ENCODE assay signal across 8 cellular contexts in genomic region chr14:22472935-22473854, GRCh38.
DNase-seq lines count a peak whose midpoint lies in the region; FAIRE-seq and TF ChIP-seq lines count a peak whose summit lies in the region.

No MANE protein-coding gene starts in this region.

- no peaks in the 10 kb centered on the region for H4K20me1 ChIP-seq in neural progenitor cell (ENCODE audit: low read depth)

- H3K79me2 ChIP-seq in neural progenitor cell (ENCODE audit: low read depth) = no peaks in the 10 kb centered on the region

- no peaks in the 10 kb centered on the region for H3K9me3 ChIP-seq in neural progenitor cell (ENCODE audit: low read depth)

- no peaks in the 10 kb centered on the region for H3K27me3 ChIP-seq in neural progenitor cell

- H2AFZ ChIP-seq in neural progenitor cell (replicated peaks) = peak overlapping the region; percentile 76

- no peak overlapping the region for H3K27ac Mint-ChIP-seq in neural progenitor cell

- no peaks in the 10 kb centered on the region for H3F3A ChIP-seq in neural progenitor cell (ENCODE audit: low read depth)

- no peak for FAIRE-seq in RCC 7860 (lab: Jason Lieb, UNC)

- DNase-seq in AG08395 (ENCODE audit: low spot score) (peak; percentile 30), GM13976 (ENCODE audit: low spot score) (peak; percentile 75), HS-5 (ENCODE audit: low read depth) (peak; percentile 10), RCC 7860 (ENCODE audit: low spot score) (peak; percentile 9), fibroblast of gingiva (ENCODE audit: low read depth) (peak; percentile 21), neural progenitor cell (ENCODE audit: low spot score) (peak; percentile 72), lower leg skin (ENCODE audit: low spot score in 2 of 2) (no peak)
- no peak for DNase-seq in activated effector memory CD4-positive, alpha-beta T cell treated with anti-CD3 and anti-CD28 coated beads, Interleukin-2, amount 50 U/mL, for 16 hours

- peaks cover 11% of the 10 kb centered on the region for H3K4me1 ChIP-seq in neural progenitor cell

- 62 to 68% methylated on average over 12 of the region's 12 CpGs for WGBS in lower leg skin, 2 donors

- in situ Hi-C loops in GM13976 (cut with MboI; ENCODE audit: low sequenced_read_pairs, unreplicated experiment) = loop anchor here (5.0 kb wide), 1 partner anchor 81 kb away; no protein-coding TSS in a partner anchor

- no peak overlapping the region for H3K4me3 Mint-ChIP-seq in neural progenitor cell

- H3K27me3 Mint-ChIP-seq in neural progenitor cell (ENCODE audit: insufficient read depth, low read depth) = peaks cover 15% of the 10 kb centered on the region

- no peak overlapping the region for H3K9ac ChIP-seq in neural progenitor cell

- intact Hi-C loops in lower leg skin (cut with DNase I; ENCODE audit: low total_unique reads) = loop anchor here (1.0 kb wide), 1 partner anchor 86 kb away; no protein-coding TSS in a partner anchor

- no peak overlapping the region for H3K4me3 ChIP-seq in neural progenitor cell
- H3K4me3 ChIP-seq in lower leg skin (ENCODE audit: low read depth, poor library complexity, severe bottlenecking) = no peak overlapping the region

- no peaks in the 10 kb centered on the region for H3K36me3 ChIP-seq in neural progenitor cell

- no peaks in the 10 kb centered on the region for H3K36me3 Mint-ChIP-seq in neural progenitor cell

- no peak overlapping the region for H3K4me2 ChIP-seq in neural progenitor cell

- H3K9me3 Mint-ChIP-seq in neural progenitor cell = no peaks in the 10 kb centered on the region

- peaks cover 56% of the 10 kb centered on the region for H3K4me1 Mint-ChIP-seq in neural progenitor cell

- TF ChIP-seq CTCF in GM13976 (IDR thresholded peaks at IDR 0.05; ENCODE audit: borderline replicate concordance, control extremely low read depth, extremely low read depth, insufficient read depth, missing control alignments) (peak; percentile 61), neural progenitor cell (IDR thresholded peaks at IDR 0.05) (peak; percentile 74), lower leg skin (IDR thresholded peaks at IDR 0.05) (no peak)

- TF ChIP-seq POLR2A in lower leg skin (IDR thresholded peaks at IDR 0.05) = no peak

- no peak overlapping the region for H3K27ac ChIP-seq in neural progenitor cell

Comparison
In these comparisons a context has a peak if more than half of its experiments do, and no peak if none do; other contexts are left out.
1. DNase-seq: peak in AG08395 (single experiment), GM13976 (single experiment), HS-5 (single experiment), RCC 7860 (single experiment), fibroblast of gingiva (single experiment) and neural progenitor cell (single experiment); none in activated effector memory CD4-positive, alpha-beta T cell treated with anti-CD3 and anti-CD28 coated beads, Interleukin-2, amount 50 U/mL, for 16 hours (single experiment) and lower leg skin (0 of 2).
2. CTCF ChIP-seq: peak in GM13976 (single experiment) and neural progenitor cell (single experiment); none in lower leg skin (0 of 3).